ENCODE assay signal across 7 cellular contexts in genomic region chr11:503179-503981, GRCh38. TPM values are rescaled to one million over a fixed set of nuclear protein-coding genes. Genes with fewer than 3 reads are reported as not detected.
DNase-seq lines count a peak whose midpoint lies in the region; ATAC-seq and TF ChIP-seq lines count a peak whose summit lies in the region.
"Had no signal": no experiment of that assay in that cellular context is flagged by ENCODE, and none has a peak within 500 bp of the region (broad histone marks: within the 10 kb centered on the region; RNA-seq: fewer than 3 reads in every experiment).

No MANE protein-coding gene starts in this region.

- H3K36me3 Mint-ChIP-seq in HFFc6 (ENCODE audit: low read depth) (peaks cover 5% of the 10 kb centered on the region), brain (peaks cover 31% of the 10 kb centered on the region)

- no peak for TF ChIP-seq CTCF in HFFc6 (IDR thresholded peaks at IDR 0.05)
- no peak for TF ChIP-seq CTCF in brain (conservative IDR thresholded peaks at IDR 0.05)
- TF ChIP-seq CTCF in neutrophil (IDR thresholded peaks at IDR 0.05) = no peak

- no peaks in the 10 kb centered on the region for H3K27me3 ChIP-seq in neutrophil

- no peak for DNase-seq in HFFc6

- H3K9me3 Mint-ChIP-seq in HFFc6 (no peaks in the 10 kb centered on the region), brain (no peaks in the 10 kb centered on the region)

- no peak for ATAC-seq in GM21528 (IDR thresholded peaks at IDR 0.05; ENCODE audit: low FRiP score, unreplicated experiment)
- no peak for ATAC-seq in SK-N-SH treated with all-trans-retinoic acid at 6 μM for 48 hours
- ATAC-seq in GM19395 (IDR thresholded peaks at IDR 0.05; ENCODE audit: unreplicated experiment) = no peak

- H3K4me1 ChIP-seq in neutrophil (ENCODE audit: control insufficient read depth in 1 of 2, insufficient read depth in 1 of 2, low read depth in 1 of 2, low read length in 1 of 2) = peaks cover 53 to 57% of the 10 kb centered on the region in 2 experiments

- peaks cover 30% of the 10 kb centered on the region for H3K4me1 Mint-ChIP-seq in HFFc6 (ENCODE audit: low read depth)
- H3K4me1 Mint-ChIP-seq in brain = peaks cover 28% of the 10 kb centered on the region

- peak overlapping the region; percentile 68 for H3K27ac ChIP-seq in neutrophil
- H3K27ac ChIP-seq: VCaP had no signal

- H3K4me3 Mint-ChIP-seq in HFFc6 (peak overlapping the region; percentile 57; the same call in 1 of the 2 replicates), brain (peak overlapping the region in 2 of 5 experiments; percentile 39 to 61)

- H3K27me3 Mint-ChIP-seq in HFFc6 (ENCODE audit: insufficient read depth) (peaks cover 13% of the 10 kb centered on the region), brain (peaks cover 4% of the 10 kb centered on the region)

- H3K4me3 ChIP-seq in neutrophil (ENCODE audit: low read depth in 1 of 2, low read length in 1 of 2) = peak overlapping the region; percentile 53 to 66

- H3K9me3 ChIP-seq in neutrophil = no peaks in the 10 kb centered on the region

- H3K36me3 ChIP-seq in neutrophil = peaks cover 33% of the 10 kb centered on the region

- H3K27ac Mint-ChIP-seq in HFFc6 = peak overlapping the region; percentile 80
- peak overlapping the region in 3 of 5 experiments; percentile 28 to 82 (median 70) for H3K27ac Mint-ChIP-seq in brain

TF ChIP-seq in SK-N-SH treated with all-trans-retinoic acid at 6 μM for 48 hours, 23 proteins besides CTCF, POLR2A, EP300 and RAD21:
- TF ChIP-seq RARB (CRISPR knock-in tag; IDR thresholded peaks at IDR 0.05) = no peak
- no peak for TF ChIP-seq OSR1 (CRISPR knock-in tag; IDR thresholded peaks at IDR 0.05)
- no peak for TF ChIP-seq ZNF70 (CRISPR knock-in tag; IDR thresholded peaks at IDR 0.05)
- TF ChIP-seq ZNF8 (CRISPR knock-in tag; IDR thresholded peaks at IDR 0.05) = no peak
- TF ChIP-seq, protein P1, sequence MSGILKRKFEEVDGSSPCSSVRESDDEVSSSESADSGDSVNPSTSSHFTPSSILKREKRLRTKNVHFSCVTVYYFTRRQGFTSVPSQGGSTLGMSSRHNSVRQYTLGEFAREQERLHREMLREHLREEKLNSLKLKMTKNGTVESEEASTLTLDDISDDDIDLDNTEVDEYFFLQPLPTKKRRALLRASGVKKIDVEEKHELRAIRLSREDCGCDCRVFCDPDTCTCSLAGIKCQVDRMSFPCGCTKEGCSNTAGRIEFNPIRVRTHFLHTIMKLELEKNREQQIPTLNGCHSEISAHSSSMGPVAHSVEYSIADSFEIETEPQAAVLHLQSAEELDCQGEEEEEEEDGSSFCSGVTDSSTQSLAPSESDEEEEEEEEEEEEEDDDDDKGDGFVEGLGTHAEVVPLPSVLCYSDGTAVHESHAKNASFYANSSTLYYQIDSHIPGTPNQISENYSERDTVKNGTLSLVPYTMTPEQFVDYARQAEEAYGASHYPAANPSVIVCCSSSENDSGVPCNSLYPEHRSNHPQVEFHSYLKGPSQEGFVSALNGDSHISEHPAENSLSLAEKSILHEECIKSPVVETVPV (CRISPR knock-in tag; IDR thresholded peaks at IDR 0.05) = no peak
- no peak for TF ChIP-seq CSDC2 (CRISPR knock-in tag; IDR thresholded peaks at IDR 0.05)
- no peak for TF ChIP-seq ZC3H10 (CRISPR knock-in tag; IDR thresholded peaks at IDR 0.05)
- TF ChIP-seq TCF4 (CRISPR knock-in tag; IDR thresholded peaks at IDR 0.05; ENCODE audit: borderline replicate concordance) = no peak
- no peak for TF ChIP-seq TOX (CRISPR knock-in tag; IDR thresholded peaks at IDR 0.05; ENCODE audit: borderline replicate concordance)
- TF ChIP-seq ARNTL (CRISPR knock-in tag; IDR thresholded peaks at IDR 0.05; ENCODE audit: borderline replicate concordance, low read depth) = no peak
- no peak for TF ChIP-seq ZNF565 (CRISPR knock-in tag; conservative IDR thresholded peaks at IDR 0.05; ENCODE audit: low read depth)
- no peak for TF ChIP-seq ZFP3 (CRISPR knock-in tag; IDR thresholded peaks at IDR 0.05)
- TF ChIP-seq ESRRG (CRISPR knock-in tag; IDR thresholded peaks at IDR 0.05) = no peak
- no peak for TF ChIP-seq BACH2 (CRISPR knock-in tag; IDR thresholded peaks at IDR 0.05; ENCODE audit: borderline replicate concordance)
- TF ChIP-seq, protein P2, sequence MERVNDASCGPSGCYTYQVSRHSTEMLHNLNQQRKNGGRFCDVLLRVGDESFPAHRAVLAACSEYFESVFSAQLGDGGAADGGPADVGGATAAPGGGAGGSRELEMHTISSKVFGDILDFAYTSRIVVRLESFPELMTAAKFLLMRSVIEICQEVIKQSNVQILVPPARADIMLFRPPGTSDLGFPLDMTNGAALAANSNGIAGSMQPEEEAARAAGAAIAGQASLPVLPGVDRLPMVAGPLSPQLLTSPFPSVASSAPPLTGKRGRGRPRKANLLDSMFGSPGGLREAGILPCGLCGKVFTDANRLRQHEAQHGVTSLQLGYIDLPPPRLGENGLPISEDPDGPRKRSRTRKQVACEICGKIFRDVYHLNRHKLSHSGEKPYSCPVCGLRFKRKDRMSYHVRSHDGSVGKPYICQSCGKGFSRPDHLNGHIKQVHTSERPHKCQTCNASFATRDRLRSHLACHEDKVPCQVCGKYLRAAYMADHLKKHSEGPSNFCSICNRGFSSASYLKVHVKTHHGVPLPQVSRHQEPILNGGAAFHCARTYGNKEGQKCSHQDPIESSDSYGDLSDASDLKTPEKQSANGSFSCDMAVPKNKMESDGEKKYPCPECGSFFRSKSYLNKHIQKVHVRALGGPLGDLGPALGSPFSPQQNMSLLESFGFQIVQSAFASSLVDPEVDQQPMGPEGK (CRISPR knock-in tag; IDR thresholded peaks at IDR 0.05; ENCODE audit: borderline replicate concordance) = no peak
- no peak for TF ChIP-seq SNAI2 (CRISPR knock-in tag; IDR thresholded peaks at IDR 0.05)
- no peak for TF ChIP-seq ZFP30 (CRISPR knock-in tag; IDR thresholded peaks at IDR 0.05)
- TF ChIP-seq ISL1 (CRISPR knock-in tag; IDR thresholded peaks at IDR 0.05) = no peak
- TF ChIP-seq PPARA (CRISPR knock-in tag; IDR thresholded peaks at IDR 0.05; ENCODE audit: borderline replicate concordance) = no peak
- no peak for TF ChIP-seq TSHZ2 (CRISPR knock-in tag; IDR thresholded peaks at IDR 0.05)

RNA-seq across cellular contexts. Expression of gene RNH1, which starts 3.7 kb away (rescaled TPM):
- 100 to 1,000 TPM; 223 to 272 (median 250) TPM for total RNA-seq in HFFc6 (2021; fragmentation: NEBNext Ultra II Directional; extraction: Animal tissue kit (Norgen Biotek cat#: 25700))
- 142 TPM for polyA plus RNA-seq in brain (ENCODE audit: insufficient read depth, low read depth, low replicate concordance)

RNA-seq across cellular contexts. Expression of gene HRAS, which starts 32.0 kb away (rescaled TPM):
- total RNA-seq in HFFc6 (2021; fragmentation: NEBNext Ultra II Directional; extraction: Animal tissue kit (Norgen Biotek cat#: 25700)) = 100 to 1,000 TPM; 102 to 125 (median 107) TPM
- 127 TPM for polyA plus RNA-seq in brain (ENCODE audit: insufficient read depth, low read depth, low replicate concordance)

RNA-seq across cellular contexts. Expression of gene LRRC56, which starts 33.9 kb away (rescaled TPM):
- under 1 TPM; 0.23 to 0.83 (median 0.55) TPM for total RNA-seq in HFFc6 (2021; fragmentation: NEBNext Ultra II Directional; extraction: Animal tissue kit (Norgen Biotek cat#: 25700))
- polyA plus RNA-seq in brain (ENCODE audit: insufficient read depth, low read depth, low replicate concordance) = 5.4 TPM

RNA-seq across cellular contexts. Expression of gene PTDSS2, which starts 53.3 kb away (rescaled TPM):
- 10 to 100 TPM; 23.3 to 34.5 (median 27.2) TPM for total RNA-seq in HFFc6 (2021; fragmentation: NEBNext Ultra II Directional; extraction: Animal tissue kit (Norgen Biotek cat#: 25700))
- polyA plus RNA-seq in brain (ENCODE audit: insufficient read depth, low read depth, low replicate concordance) = 20.6 TPM

RNA-seq across cellular contexts. Expression of gene LMNTD2, which starts 57.2 kb away (rescaled TPM):
- 1 to 10 TPM in 3 of 6 experiments, under 1 TPM in 3; 0.37 to 2.3 (median 0.97) TPM for total RNA-seq in HFFc6 (2021; fragmentation: NEBNext Ultra II Directional; extraction: Animal tissue kit (Norgen Biotek cat#: 25700))
- polyA plus RNA-seq in brain (ENCODE audit: insufficient read depth, low read depth, low replicate concordance) = 1.1 TPM
